Comparison of ENCODE assay signal across 9 cellular contexts in genomic region chr18:56257215-56257614, GRCh38.
A peak's percentile ranks its signal among the peaks of the same experiment; 100 is the strongest.
DNase-seq lines count a peak whose midpoint lies in the region; ATAC-seq and TF ChIP-seq lines count a peak whose summit lies in the region.
"Had no signal": no experiment of that assay in that cellular context is flagged by ENCODE, and none has a peak within 500 bp of the region (broad histone marks: within the 10 kb centered on the region; RNA-seq: fewer than 3 reads in every experiment).

No MANE protein-coding gene starts in this region.

- H3K27me3 ChIP-seq in MM.1S (replicated peaks; ENCODE audit: insufficient read depth, low read length) (no peaks in the 10 kb centered on the region), WERI-Rb-1 (ENCODE audit: insufficient read depth, low read depth, severe bottlenecking) (no peaks in the 10 kb centered on the region)

- ATAC-seq in GM21723 (IDR thresholded peaks at IDR 0.05; ENCODE audit: unreplicated experiment) = peak; percentile 93
- no peak for ATAC-seq in HG03280 (IDR thresholded peaks at IDR 0.05; ENCODE audit: unreplicated experiment)
- ATAC-seq: T-cell had no signal

- H3K79me2 ChIP-seq in MM.1S (ENCODE audit: low read length) = no peaks in the 10 kb centered on the region
- H3K79me2 ChIP-seq in OCI-LY7 (ENCODE audit: insufficient read depth, low read depth, low read length) = no peaks in the 10 kb centered on the region

- BruUV-seq in OCI-LY7 (replicated peaks; lab: Mats Ljungman, UMichigan) = no TSS peak

- H3K9me2 ChIP-seq in MM.1S (replicated peaks; ENCODE audit: insufficient read depth, low read length) (no peaks in the 10 kb centered on the region), OCI-LY7 (ENCODE audit: insufficient read depth, low read length) (no peaks in the 10 kb centered on the region)

- H3K27ac ChIP-seq in MM.1S (ENCODE audit: low read length) (no peak overlapping the region), OCI-LY7 (ENCODE audit: low read depth, low read length, poor library complexity, severe bottlenecking) (no peak overlapping the region), WERI-Rb-1 (no peak overlapping the region)

- peak; percentile 63 for DNase-seq in GM03348 (ENCODE audit: low spot score)
- DNase-seq in MM.1S = peak; percentile 18
- peak; percentile 24 to 51 for DNase-seq in foreskin fibroblast
- DNase-seq in OCI-LY7 (ENCODE audit: low spot score) = no peak
- DNase-seq in DMS153 (lab: John Stamatoyannopoulos, UW) = no peak
- DNase-seq in WERI-Rb-1 = no peak
- DNase-seq: T-cell had no signal

- no peaks in the 10 kb centered on the region for H3K36me3 ChIP-seq in MM.1S (replicated peaks; ENCODE audit: insufficient read depth, low read length)
- H3K36me3 ChIP-seq in OCI-LY7 (ENCODE audit: insufficient read depth, low read length) = no peaks in the 10 kb centered on the region
- H3K36me3 ChIP-seq in WERI-Rb-1 = no peaks in the 10 kb centered on the region

- no peak overlapping the region for H3K4me2 ChIP-seq in MM.1S (ENCODE audit: low read depth, low read length)
- H3K4me2 ChIP-seq in OCI-LY7 (ENCODE audit: low read length) = no peak overlapping the region

- TF ChIP-seq CTCF in MM.1S (IDR thresholded peaks at IDR 0.05; ENCODE audit: low read length) = no peak
- no peak for TF ChIP-seq CTCF in foreskin fibroblast (IDR thresholded peaks at IDR 0.05; ENCODE audit: low read depth, low read length)
- no peak for TF ChIP-seq CTCF in OCI-LY7 (conservative IDR thresholded peaks at IDR 0.05; ENCODE audit: low read length)
- no peak for TF ChIP-seq CTCF in WERI-Rb-1 (IDR thresholded peaks at IDR 0.05; ENCODE audit: low read depth, low read length)

- no peaks in the 10 kb centered on the region for H3K4me1 ChIP-seq in MM.1S (ENCODE audit: low read length)
- H3K4me1 ChIP-seq in OCI-LY7 (ENCODE audit: insufficient read depth, low read length, poor library complexity, severe bottlenecking) = no peaks in the 10 kb centered on the region

- H3K9ac ChIP-seq in MM.1S (ENCODE audit: low read length) = no peak overlapping the region

- H4K20me1 ChIP-seq in MM.1S (ENCODE audit: insufficient read depth, low read length) = no peaks in the 10 kb centered on the region
- no peaks in the 10 kb centered on the region for H4K20me1 ChIP-seq in OCI-LY7 (ENCODE audit: insufficient read depth, low read length)

- H3F3A ChIP-seq in MM.1S (ENCODE audit: insufficient read depth, low read length) = no peaks in the 10 kb centered on the region

- H2AFZ ChIP-seq in MM.1S (ENCODE audit: low read length) = no peak overlapping the region
- H2AFZ ChIP-seq in OCI-LY7 (ENCODE audit: low read length) = no peak overlapping the region

- no peaks in the 10 kb centered on the region for H3K9me3 ChIP-seq in MM.1S (replicated peaks; ENCODE audit: insufficient read depth, low read length)
- H3K9me3 ChIP-seq in OCI-LY7 (ENCODE audit: low read length) = no peaks in the 10 kb centered on the region
- H3K9me3 ChIP-seq in WERI-Rb-1 (ENCODE audit: severe bottlenecking) = no peaks in the 10 kb centered on the region

- no peak overlapping the region for H3K4me3 ChIP-seq in MM.1S (ENCODE audit: low read length)
- no peak overlapping the region for H3K4me3 ChIP-seq in foreskin fibroblast (ENCODE audit: low read depth in 1 of 2, low read length in 2 of 2)
- no peak overlapping the region for H3K4me3 ChIP-seq in OCI-LY7 (ENCODE audit: low read depth, low read length, poor library complexity, severe bottlenecking)
- no peak overlapping the region for H3K4me3 ChIP-seq in WERI-Rb-1 (ENCODE audit: low read depth, low read length)

- intact Hi-C loops in OCI-LY7 (cut with micrococcal nuclease; ENCODE audit: unreplicated experiment) = no loop called here

- CTCF ChIA-PET in OCI-LY7 (lab: Charles Lee; ENCODE audit: unreplicated experiment) = no interaction called here

- POLR2A ChIA-PET in OCI-LY7 (lab: Charles Lee) = no interaction called here

Comparison
In these comparisons a context has a peak if more than half of its experiments do, and no peak if none do; other contexts are left out.
1. DNase-seq: peak in GM03348 (single experiment), MM.1S (single experiment) and foreskin fibroblast (2 of 2); none in OCI-LY7 (single experiment), DMS153 (single experiment) and WERI-Rb-1 (single experiment).